Comparison of ENCODE assay signal across 2 cellular contexts in the genomic region with DNA sequence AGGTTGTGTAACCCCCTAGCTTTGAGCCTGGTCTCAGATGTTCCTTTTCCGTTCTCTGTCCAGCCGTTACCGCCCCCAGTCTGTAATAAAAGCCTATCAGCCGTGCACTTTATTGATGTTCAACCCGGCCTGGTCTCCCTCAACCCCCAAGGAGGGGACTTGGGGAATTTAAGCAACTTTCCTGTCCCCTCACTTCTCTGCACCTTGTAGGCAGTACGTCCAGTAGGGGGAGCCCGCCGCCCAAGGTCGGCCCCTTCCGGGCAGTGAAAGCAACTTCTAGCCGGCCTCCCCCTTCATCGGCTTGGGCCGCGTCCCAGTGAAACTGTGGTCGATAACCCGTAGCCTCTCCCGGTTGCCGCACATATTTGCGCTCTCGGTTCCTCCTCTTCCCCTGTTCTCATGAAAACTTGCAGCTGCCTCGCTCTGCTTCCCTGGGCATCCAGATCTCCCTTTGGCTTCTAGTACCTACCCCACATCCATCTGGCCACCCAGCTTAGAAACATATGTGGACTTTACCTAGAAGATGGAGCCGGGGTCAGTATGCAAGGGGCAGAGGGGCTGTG.
A peak's percentile ranks its signal among the peaks of the same experiment; 100 is the strongest.
TF ChIP-seq lines count a peak whose summit lies in the region.

No MANE protein-coding gene starts in this region.

TF ChIP-seq in HEK293T, 16 proteins besides CTCF, POLR2A, EP300 and RAD21:
- no peak for TF ChIP-seq TARDBP (IDR thresholded peaks at IDR 0.05)
- no peak for TF ChIP-seq BHLHE40 (IDR thresholded peaks at IDR 0.05; ENCODE audit: borderline replicate concordance)
- no peak for TF ChIP-seq NFRKB (IDR thresholded peaks at IDR 0.05)
- TF ChIP-seq ZNF384 (IDR thresholded peaks at IDR 0.05), result no peak
- no peak for TF ChIP-seq FOXK2 (IDR thresholded peaks at IDR 0.05)
- no peak for TF ChIP-seq SP1 (IDR thresholded peaks at IDR 0.05)
- TF ChIP-seq, protein P1, sequence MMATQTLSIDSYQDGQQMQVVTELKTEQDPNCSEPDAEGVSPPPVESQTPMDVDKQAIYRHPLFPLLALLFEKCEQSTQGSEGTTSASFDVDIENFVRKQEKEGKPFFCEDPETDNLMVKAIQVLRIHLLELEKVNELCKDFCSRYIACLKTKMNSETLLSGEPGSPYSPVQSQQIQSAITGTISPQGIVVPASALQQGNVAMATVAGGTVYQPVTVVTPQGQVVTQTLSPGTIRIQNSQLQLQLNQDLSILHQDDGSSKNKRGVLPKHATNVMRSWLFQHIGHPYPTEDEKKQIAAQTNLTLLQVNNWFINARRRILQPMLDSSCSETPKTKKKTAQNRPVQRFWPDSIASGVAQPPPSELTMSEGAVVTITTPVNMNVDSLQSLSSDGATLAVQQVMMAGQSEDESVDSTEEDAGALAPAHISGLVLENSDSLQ (IDR thresholded peaks at IDR 0.05), result no peak
- TF ChIP-seq SUZ12 (IDR thresholded peaks at IDR 0.05), result no peak
- TF ChIP-seq ARNT (IDR thresholded peaks at IDR 0.05), result no peak
TF ChIP-seq in HEK293T: peak in this region for 0.

TF ChIP-seq in K562, 482 proteins besides CTCF, POLR2A, EP300 and RAD21 (continues in another document):
- TF ChIP-seq ELF1 (tag; IDR thresholded peaks at IDR 0.05) (peak; percentile 59; the same call in 1 of the 2 replicates), MTF1 (CRISPR knock-in tag; IDR thresholded peaks at IDR 0.05; ENCODE audit: borderline replicate concordance) (no peak), CBX1 (IDR thresholded peaks at IDR 0.05; ENCODE audit: low read depth) (no peak), ETV1 (tag; conservative IDR thresholded peaks at IDR 0.05; ENCODE audit: low read depth) (peak; percentile 62), NFATC3 (IDR thresholded peaks at IDR 0.05) (no peak), SMARCB1 (IDR thresholded peaks at IDR 0.05; ENCODE audit: insufficient read length, low read depth) (no peak), MYC (IDR thresholded peaks at IDR 0.05; ENCODE audit: low read depth, low read length) (peak; percentile 28; the same call in 1 of the 2 replicates), MYC (CRISPR knock-in tag; IDR thresholded peaks at IDR 0.05; ENCODE audit: borderline replicate concordance, low read depth) (no peak), STAG1 (CRISPR knock-in tag; IDR thresholded peaks at IDR 0.05; ENCODE audit: borderline replicate concordance) (peak; percentile 25; the same call in 1 of the 2 replicates), PCBP1 (IDR thresholded peaks at IDR 0.05; ENCODE audit: low read depth, low read length, poor library complexity, severe bottlenecking) (no peak), ZNF134 (CRISPR knock-in tag; conservative IDR thresholded peaks at IDR 0.05) (no peak), TCF7L2 (IDR thresholded peaks at IDR 0.05; ENCODE audit: low read depth, low read length) (no peak), SMC3 (conservative IDR thresholded peaks at IDR 0.05; ENCODE audit: insufficient read depth, low read depth, low read length) (peak; percentile 77), TAF15 (IDR thresholded peaks at IDR 0.05; ENCODE audit: low read depth, low read length) (no peak), ZKSCAN3 (CRISPR knock-in tag; IDR thresholded peaks at IDR 0.05) (no peak), ZNF785 (CRISPR knock-in tag; IDR thresholded peaks at IDR 0.05) (no peak), ZNF316 (IDR thresholded peaks at IDR 0.05) (no peak), ZNF146 (CRISPR knock-in tag; IDR thresholded peaks at IDR 0.05; ENCODE audit: unreplicated experiment) (no peak), FOXK1 (CRISPR knock-in tag; IDR thresholded peaks at IDR 0.05; ENCODE audit: borderline replicate concordance) (no peak), SRF (CRISPR knock-in tag; IDR thresholded peaks at IDR 0.05) (no peak), NCOA4 (IDR thresholded peaks at IDR 0.05; ENCODE audit: partially characterized antibody) (no peak), HMGN3 (IDR thresholded peaks at IDR 0.05; ENCODE audit: borderline replicate concordance, extremely low read depth, insufficient read length, low read depth, low read length) (no peak), JUND (IDR thresholded peaks at IDR 0.05; ENCODE audit: borderline replicate concordance, low read depth, low read length) (peak; percentile 41; the same call in 1 of the 2 replicates), JUND (tag; IDR thresholded peaks at IDR 0.05; ENCODE audit: borderline replicate concordance, low read depth, low read length) (peak; percentile 35; the same call in 1 of the 3 replicates), XRCC5 (IDR thresholded peaks at IDR 0.05; ENCODE audit: low read depth, low read length) (peak; percentile 74; the same call in 1 of the 2 replicates), GABPA (tag; conservative IDR thresholded peaks at IDR 0.05; ENCODE audit: low read depth) (0 out of 2 replicates have a peak, but pooled peaks have one; percentile 25), ZNF551 (CRISPR knock-in tag; IDR thresholded peaks at IDR 0.05) (no peak), DACH1 (IDR thresholded peaks at IDR 0.05; ENCODE audit: partially characterized antibody) (no peak), RUNX1 (IDR thresholded peaks at IDR 0.05; ENCODE audit: low read depth) (no peak), SMAD2 (IDR thresholded peaks at IDR 0.05; ENCODE audit: low read depth, low read length) (no peak), DDX20 (tag; IDR thresholded peaks at IDR 0.05; ENCODE audit: low read depth) (no peak), CBX5 (IDR thresholded peaks at IDR 0.05; ENCODE audit: borderline replicate concordance, low read depth) (no peak), GABPB1 (CRISPR knock-in tag; IDR thresholded peaks at IDR 0.05) (peak; percentile 48; the same call in 1 of the 2 replicates), ZNF830 (CRISPR knock-in tag; IDR thresholded peaks at IDR 0.05) (no peak), MTA1 (IDR thresholded peaks at IDR 0.05; ENCODE audit: borderline replicate concordance) (no peak), MTA2 (IDR thresholded peaks at IDR 0.05; ENCODE audit: low read depth) (no peak), POLR2G (IDR thresholded peaks at IDR 0.05; ENCODE audit: low read depth, low read length) (no peak), HNRNPUL1 (IDR thresholded peaks at IDR 0.05; ENCODE audit: low read length) (no peak), ATF7 (IDR thresholded peaks at IDR 0.05) (0 out of 2 replicates have a peak, but pooled peaks have one; percentile 11)
- TF ChIP-seq, protein P2, sequence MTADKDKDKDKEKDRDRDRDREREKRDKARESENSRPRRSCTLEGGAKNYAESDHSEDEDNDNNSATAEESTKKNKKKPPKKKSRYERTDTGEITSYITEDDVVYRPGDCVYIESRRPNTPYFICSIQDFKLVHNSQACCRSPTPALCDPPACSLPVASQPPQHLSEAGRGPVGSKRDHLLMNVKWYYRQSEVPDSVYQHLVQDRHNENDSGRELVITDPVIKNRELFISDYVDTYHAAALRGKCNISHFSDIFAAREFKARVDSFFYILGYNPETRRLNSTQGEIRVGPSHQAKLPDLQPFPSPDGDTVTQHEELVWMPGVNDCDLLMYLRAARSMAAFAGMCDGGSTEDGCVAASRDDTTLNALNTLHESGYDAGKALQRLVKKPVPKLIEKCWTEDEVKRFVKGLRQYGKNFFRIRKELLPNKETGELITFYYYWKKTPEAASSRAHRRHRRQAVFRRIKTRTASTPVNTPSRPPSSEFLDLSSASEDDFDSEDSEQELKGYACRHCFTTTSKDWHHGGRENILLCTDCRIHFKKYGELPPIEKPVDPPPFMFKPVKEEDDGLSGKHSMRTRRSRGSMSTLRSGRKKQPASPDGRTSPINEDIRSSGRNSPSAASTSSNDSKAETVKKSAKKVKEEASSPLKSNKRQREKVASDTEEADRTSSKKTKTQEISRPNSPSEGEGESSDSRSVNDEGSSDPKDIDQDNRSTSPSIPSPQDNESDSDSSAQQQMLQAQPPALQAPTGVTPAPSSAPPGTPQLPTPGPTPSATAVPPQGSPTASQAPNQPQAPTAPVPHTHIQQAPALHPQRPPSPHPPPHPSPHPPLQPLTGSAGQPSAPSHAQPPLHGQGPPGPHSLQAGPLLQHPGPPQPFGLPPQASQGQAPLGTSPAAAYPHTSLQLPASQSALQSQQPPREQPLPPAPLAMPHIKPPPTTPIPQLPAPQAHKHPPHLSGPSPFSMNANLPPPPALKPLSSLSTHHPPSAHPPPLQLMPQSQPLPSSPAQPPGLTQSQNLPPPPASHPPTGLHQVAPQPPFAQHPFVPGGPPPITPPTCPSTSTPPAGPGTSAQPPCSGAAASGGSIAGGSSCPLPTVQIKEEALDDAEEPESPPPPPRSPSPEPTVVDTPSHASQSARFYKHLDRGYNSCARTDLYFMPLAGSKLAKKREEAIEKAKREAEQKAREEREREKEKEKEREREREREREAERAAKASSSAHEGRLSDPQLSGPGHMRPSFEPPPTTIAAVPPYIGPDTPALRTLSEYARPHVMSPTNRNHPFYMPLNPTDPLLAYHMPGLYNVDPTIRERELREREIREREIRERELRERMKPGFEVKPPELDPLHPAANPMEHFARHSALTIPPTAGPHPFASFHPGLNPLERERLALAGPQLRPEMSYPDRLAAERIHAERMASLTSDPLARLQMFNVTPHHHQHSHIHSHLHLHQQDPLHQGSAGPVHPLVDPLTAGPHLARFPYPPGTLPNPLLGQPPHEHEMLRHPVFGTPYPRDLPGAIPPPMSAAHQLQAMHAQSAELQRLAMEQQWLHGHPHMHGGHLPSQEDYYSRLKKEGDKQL (CRISPR knock-in tag; IDR thresholded peaks at IDR 0.05; ENCODE audit: borderline replicate concordance), result no peak
- TF ChIP-seq, protein P3, sequence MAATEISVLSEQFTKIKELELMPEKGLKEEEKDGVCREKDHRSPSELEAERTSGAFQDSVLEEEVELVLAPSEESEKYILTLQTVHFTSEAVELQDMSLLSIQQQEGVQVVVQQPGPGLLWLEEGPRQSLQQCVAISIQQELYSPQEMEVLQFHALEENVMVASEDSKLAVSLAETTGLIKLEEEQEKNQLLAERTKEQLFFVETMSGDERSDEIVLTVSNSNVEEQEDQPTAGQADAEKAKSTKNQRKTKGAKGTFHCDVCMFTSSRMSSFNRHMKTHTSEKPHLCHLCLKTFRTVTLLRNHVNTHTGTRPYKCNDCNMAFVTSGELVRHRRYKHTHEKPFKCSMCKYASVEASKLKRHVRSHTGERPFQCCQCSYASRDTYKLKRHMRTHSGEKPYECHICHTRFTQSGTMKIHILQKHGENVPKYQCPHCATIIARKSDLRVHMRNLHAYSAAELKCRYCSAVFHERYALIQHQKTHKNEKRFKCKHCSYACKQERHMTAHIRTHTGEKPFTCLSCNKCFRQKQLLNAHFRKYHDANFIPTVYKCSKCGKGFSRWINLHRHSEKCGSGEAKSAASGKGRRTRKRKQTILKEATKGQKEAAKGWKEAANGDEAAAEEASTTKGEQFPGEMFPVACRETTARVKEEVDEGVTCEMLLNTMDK (IDR thresholded peaks at IDR 0.05; ENCODE audit: borderline replicate concordance, insufficient read depth, low read depth, low read length, poor library complexity, severe bottlenecking), result peak; percentile 71
- TF ChIP-seq, protein P4, sequence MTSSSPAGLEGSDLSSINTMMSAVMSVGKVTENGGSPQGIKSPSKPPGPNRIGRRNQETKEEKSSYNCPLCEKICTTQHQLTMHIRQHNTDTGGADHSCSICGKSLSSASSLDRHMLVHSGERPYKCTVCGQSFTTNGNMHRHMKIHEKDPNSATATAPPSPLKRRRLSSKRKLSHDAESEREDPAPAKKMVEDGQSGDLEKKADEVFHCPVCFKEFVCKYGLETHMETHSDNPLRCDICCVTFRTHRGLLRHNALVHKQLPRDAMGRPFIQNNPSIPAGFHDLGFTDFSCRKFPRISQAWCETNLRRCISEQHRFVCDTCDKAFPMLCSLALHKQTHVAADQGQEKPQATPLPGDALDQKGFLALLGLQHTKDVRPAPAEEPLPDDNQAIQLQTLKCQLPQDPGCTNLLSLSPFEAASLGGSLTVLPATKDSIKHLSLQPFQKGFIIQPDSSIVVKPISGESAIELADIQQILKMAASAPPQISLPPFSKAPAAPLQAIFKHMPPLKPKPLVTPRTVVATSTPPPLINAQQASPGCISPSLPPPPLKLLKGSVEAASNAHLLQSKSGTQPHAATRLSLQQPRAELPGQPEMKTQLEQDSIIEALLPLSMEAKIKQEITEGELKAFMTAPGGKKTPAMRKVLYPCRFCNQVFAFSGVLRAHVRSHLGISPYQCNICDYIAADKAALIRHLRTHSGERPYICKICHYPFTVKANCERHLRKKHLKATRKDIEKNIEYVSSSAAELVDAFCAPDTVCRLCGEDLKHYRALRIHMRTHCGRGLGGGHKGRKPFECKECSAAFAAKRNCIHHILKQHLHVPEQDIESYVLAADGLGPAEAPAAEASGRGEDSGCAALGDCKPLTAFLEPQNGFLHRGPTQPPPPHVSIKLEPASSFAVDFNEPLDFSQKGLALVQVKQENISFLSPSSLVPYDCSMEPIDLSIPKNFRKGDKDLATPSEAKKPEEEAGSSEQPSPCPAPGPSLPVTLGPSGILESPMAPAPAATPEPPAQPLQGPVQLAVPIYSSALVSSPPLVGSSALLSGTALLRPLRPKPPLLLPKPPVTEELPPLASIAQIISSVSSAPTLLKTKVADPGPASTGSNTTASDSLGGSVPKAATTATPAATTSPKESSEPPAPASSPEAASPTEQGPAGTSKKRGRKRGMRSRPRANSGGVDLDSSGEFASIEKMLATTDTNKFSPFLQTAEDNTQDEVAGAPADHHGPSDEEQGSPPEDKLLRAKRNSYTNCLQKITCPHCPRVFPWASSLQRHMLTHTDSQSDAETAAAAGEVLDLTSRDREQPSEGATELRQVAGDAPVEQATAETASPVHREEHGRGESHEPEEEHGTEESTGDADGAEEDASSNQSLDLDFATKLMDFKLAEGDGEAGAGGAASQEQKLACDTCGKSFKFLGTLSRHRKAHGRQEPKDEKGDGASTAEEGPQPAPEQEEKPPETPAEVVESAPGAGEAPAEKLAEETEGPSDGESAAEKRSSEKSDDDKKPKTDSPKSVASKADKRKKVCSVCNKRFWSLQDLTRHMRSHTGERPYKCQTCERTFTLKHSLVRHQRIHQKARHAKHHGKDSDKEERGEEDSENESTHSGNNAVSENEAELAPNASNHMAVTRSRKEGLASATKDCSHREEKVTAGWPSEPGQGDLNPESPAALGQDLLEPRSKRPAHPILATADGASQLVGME (CRISPR knock-in tag; IDR thresholded peaks at IDR 0.05), result no peak
- TF ChIP-seq, protein P5, sequence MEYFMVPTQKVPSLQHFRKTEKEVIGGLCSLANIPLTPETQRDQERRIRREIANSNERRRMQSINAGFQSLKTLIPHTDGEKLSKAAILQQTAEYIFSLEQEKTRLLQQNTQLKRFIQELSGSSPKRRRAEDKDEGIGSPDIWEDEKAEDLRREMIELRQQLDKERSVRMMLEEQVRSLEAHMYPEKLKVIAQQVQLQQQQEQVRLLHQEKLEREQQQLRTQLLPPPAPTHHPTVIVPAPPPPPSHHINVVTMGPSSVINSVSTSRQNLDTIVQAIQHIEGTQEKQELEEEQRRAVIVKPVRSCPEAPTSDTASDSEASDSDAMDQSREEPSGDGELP (CRISPR knock-in tag; IDR thresholded peaks at IDR 0.05; ENCODE audit: borderline replicate concordance), result peak; percentile 31; the same call in 1 of the 2 replicates
